In the genomic region with DNA sequence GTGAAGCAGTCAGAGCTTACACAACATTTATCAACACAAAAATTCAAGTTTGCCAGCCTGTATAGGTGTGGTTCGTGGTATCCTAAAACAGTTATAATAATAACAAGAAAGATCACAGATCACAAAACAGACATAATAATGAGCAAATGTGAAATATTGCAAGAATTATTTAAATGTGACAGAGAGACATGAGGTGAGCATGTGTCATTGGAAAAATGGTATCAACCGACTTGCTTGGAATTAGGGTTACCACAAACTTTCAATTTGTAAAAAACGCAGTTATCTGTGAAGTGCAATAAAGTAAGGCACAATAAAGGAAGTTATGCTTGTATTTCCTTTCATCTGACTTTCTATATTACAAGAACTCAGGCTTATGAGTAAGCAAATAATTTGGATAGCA, we compare ENCODE assay signal across 24 cellular contexts.
DNase-seq lines count a peak whose midpoint lies in the region; ATAC-seq, FAIRE-seq and TF ChIP-seq lines count a peak whose summit lies in the region.
"Had no signal": no experiment of that assay in that cellular context is flagged by ENCODE, and none has a peak within 500 bp of the region (broad histone marks: within the 10 kb centered on the region; RNA-seq: fewer than 3 reads in every experiment).

No MANE protein-coding gene starts in this region.

- no peaks in the 10 kb centered on the region for H3K9me3 ChIP-seq in CD8-positive, alpha-beta T cell (ENCODE audit: low read length)
- no peaks in the 10 kb centered on the region for H3K9me3 ChIP-seq in small intestine (ENCODE audit: control insufficient read depth, low read depth)
- H3K9me3 ChIP-seq: esophagus muscularis mucosa, heart right ventricle, pancreas, spleen, suprapubic skin, upper lobe of right lung had no signal

- 40 to 55% (median 41%) methylated on average over 3 of the region's 3 CpGs for WGBS in small intestine, 3 donors

- CTCF ChIA-PET in CD8-positive, alpha-beta T cell (lab: Charles Lee), result interaction anchor here (2.0 kb wide), 1 partner anchor 119 kb away, joined by 6 read pairs; no protein-coding TSS in a partner anchor
- CTCF ChIA-PET in activated CD8-positive, alpha-beta T cell treated with anti-CD3 and anti-CD28 coated beads, Interleukin-2, amount 10 ng/mL, durations not matched to agents 7 days and 5 days (lab: Charles Lee), result interaction anchor here (0.9 to 1.4 kb wide), 2 partner anchors 9 to 16 kb away, joined by 3 read pairs; no protein-coding TSS in a partner anchor
- CTCF ChIA-PET in GM10248 (lab: Yijun Ruan, JAX), result interaction anchor here (1.0 to 2.7 kb wide), 5 partner anchors 9 to 109 kb away, joined by 3 to 12 read pairs (median 4); no protein-coding TSS in a partner anchor

- H3K36me3 Mint-ChIP-seq in CD8-positive, alpha-beta T cell, result peaks cover 7% of the 10 kb centered on the region
- peaks cover 34% of the 10 kb centered on the region for H3K36me3 Mint-ChIP-seq in activated CD8-positive, alpha-beta T cell treated with anti-CD3 and anti-CD28 coated beads, Interleukin-2, amount 10 ng/mL, durations not matched to agents 7 days and 5 days (ENCODE audit: low read depth)
- peaks cover 19% of the 10 kb centered on the region for H3K36me3 Mint-ChIP-seq in natural killer cell treated with Interleukin-12 subunit alpha and Interleukin-12 subunit beta and Interleukin-15 and Interleukin-18, amount 100 ng/mL, for 72 hours
- H3K36me3 Mint-ChIP-seq: WTC11 had no signal

- H3K4me1 Mint-ChIP-seq in CD8-positive, alpha-beta T cell (ENCODE audit: low read depth), result peaks cover 49% of the 10 kb centered on the region
- peaks cover 38% of the 10 kb centered on the region for H3K4me1 Mint-ChIP-seq in activated CD8-positive, alpha-beta T cell treated with anti-CD3 and anti-CD28 coated beads, Interleukin-2, amount 10 ng/mL, durations not matched to agents 7 days and 5 days (ENCODE audit: low read depth)
- peaks cover 53 to 65% of the 10 kb centered on the region in 2 donors for H3K4me1 Mint-ChIP-seq in natural killer cell treated with Interleukin-12 subunit alpha and Interleukin-12 subunit beta and Interleukin-15 and Interleukin-18, amount 100 ng/mL, for 72 hours (ENCODE audit: low read depth in 2 of 2)
- H3K4me1 Mint-ChIP-seq: neural crest cell, WTC11 had no signal

- POLR2A ChIA-PET in CD8-positive, alpha-beta T cell (lab: Charles Lee), result no interaction called here
- POLR2A ChIA-PET in activated CD8-positive, alpha-beta T cell treated with anti-CD3 and anti-CD28 coated beads, Interleukin-2, amount 10 ng/mL, durations not matched to agents 7 days and 5 days (lab: Charles Lee), result no interaction called here
- POLR2A ChIA-PET in GM10248 (lab: Yijun Ruan, JAX), result no interaction called here

- ATAC-seq in CD8-positive, alpha-beta T cell, result no peak
- ATAC-seq in activated CD8-positive, alpha-beta T cell treated with anti-CD3 and anti-CD28 coated beads, Interleukin-2, amount 10 ng/mL, durations not matched to agents 7 days and 5 days, result peak; percentile 57
- ATAC-seq in natural killer cell treated with Interleukin-12 subunit alpha and Interleukin-12 subunit beta and Interleukin-15 and Interleukin-18, amount 100 ng/mL, for 72 hours, result peak; percentile 70 to 74
- ATAC-seq: foreskin keratinocyte, heart right ventricle, pancreas, upper lobe of right lung, WTC11 had no signal

- H3K4me3 ChIP-seq in CD8-positive, alpha-beta T cell (ENCODE audit: low read depth, low read length), result no peak overlapping the region
- no peak overlapping the region for H3K4me3 ChIP-seq in small intestine (ENCODE audit: low read depth in 1 of 2, low read length in 2 of 2)
- H3K4me3 ChIP-seq: esophagus muscularis mucosa, heart right ventricle, pancreas, spleen, suprapubic skin, upper lobe of right lung had no signal

- no peak for DNase-seq in CD8-positive, alpha-beta T cell
- DNase-seq in GM19239 (ENCODE audit: insufficient read length, low spot score) (no peak), HuH-7.5 (ENCODE audit: low spot score) (no peak), small intestine (no peak), GM10248 (ENCODE audit: extremely low spot score) (no peak)
- DNase-seq in activated CD8-positive, alpha-beta T cell treated with anti-CD3 and anti-CD28 coated beads, Interleukin-2, amount 10 ng/mL, durations not matched to agents 7 days and 5 days, result no peak
- no peak for DNase-seq in natural killer cell treated with Interleukin-12 subunit alpha and Interleukin-12 subunit beta and Interleukin-15 and Interleukin-18, amount 100 ng/mL, for 72 hours (ENCODE audit: low spot score)
- DNase-seq: activated naive CD4-positive, alpha-beta T cell treated with anti-CD3 and anti-CD28 coated beads for 36 hours; foreskin keratinocyte; heart right ventricle; Kasumi-1; NCI-H146; NCI-H446; pancreas; retina; spleen; stimulated activated CD4-positive, alpha-beta T cell treated with anti-CD3 and anti-CD28 coated beads, Interleukin-2, amount 100 ng/mL, for 48 hours; upper lobe of right lung had no signal

- H3K4me1 ChIP-seq in CD8-positive, alpha-beta T cell (ENCODE audit: insufficient read depth, low read length), result no peaks in the 10 kb centered on the region
- no peaks in the 10 kb centered on the region for H3K4me1 ChIP-seq in small intestine (ENCODE audit: control insufficient read depth in 2 of 2, insufficient read depth in 1 of 2, low read depth in 1 of 2, low read length in 1 of 2)
- H3K4me1 ChIP-seq: esophagus muscularis mucosa, foreskin keratinocyte, pancreas, suprapubic skin had no signal

- H3K27ac Mint-ChIP-seq in CD8-positive, alpha-beta T cell, result peak overlapping the region; percentile 10
- H3K27ac Mint-ChIP-seq in activated CD8-positive, alpha-beta T cell treated with anti-CD3 and anti-CD28 coated beads, Interleukin-2, amount 10 ng/mL, durations not matched to agents 7 days and 5 days, result no peak overlapping the region
- H3K27ac Mint-ChIP-seq in natural killer cell treated with Interleukin-12 subunit alpha and Interleukin-12 subunit beta and Interleukin-15 and Interleukin-18, amount 100 ng/mL, for 72 hours, result peak overlapping the region; percentile 96 to 97
- H3K27ac Mint-ChIP-seq: activated naive CD4-positive, alpha-beta T cell treated with anti-CD3 and anti-CD28 coated beads for 36 hours; WTC11 had no signal

- H3K27me3 Mint-ChIP-seq in CD8-positive, alpha-beta T cell (ENCODE audit: low read depth), result no peaks in the 10 kb centered on the region
- no peaks in the 10 kb centered on the region for H3K27me3 Mint-ChIP-seq in activated CD8-positive, alpha-beta T cell treated with anti-CD3 and anti-CD28 coated beads, Interleukin-2, amount 10 ng/mL, durations not matched to agents 7 days and 5 days (ENCODE audit: low read depth)
- H3K27me3 Mint-ChIP-seq in natural killer cell treated with Interleukin-12 subunit alpha and Interleukin-12 subunit beta and Interleukin-15 and Interleukin-18, amount 100 ng/mL, for 72 hours, result no peaks in the 10 kb centered on the region

- intact Hi-C loops in CD8-positive, alpha-beta T cell (cut with DNase I, micrococcal nuclease), result loop anchor here in 1 of 2 experiments (5.0 kb wide), 1 partner anchor 67 kb away; no protein-coding TSS in a partner anchor

- FAIRE-seq in GM19239 (lab: Jason Lieb, UNC) (peak; percentile 64), small intestine (lab: Jason Lieb, UNC) (no peak)
- FAIRE-seq: astrocyte, pancreas had no signal

- no peaks in the 10 kb centered on the region for H3K36me3 ChIP-seq in CD8-positive, alpha-beta T cell (ENCODE audit: insufficient read depth, low read length)
- no peaks in the 10 kb centered on the region for H3K36me3 ChIP-seq in small intestine (ENCODE audit: control insufficient read depth in 2 of 2, insufficient read depth in 2 of 2, low read length in 2 of 2)
- H3K36me3 ChIP-seq: heart right ventricle, pancreas, spleen, suprapubic skin, upper lobe of right lung had no signal

- no peak overlapping the region for H3K4me3 Mint-ChIP-seq in CD8-positive, alpha-beta T cell
- no peak overlapping the region for H3K4me3 Mint-ChIP-seq in activated CD8-positive, alpha-beta T cell treated with anti-CD3 and anti-CD28 coated beads, Interleukin-2, amount 10 ng/mL, durations not matched to agents 7 days and 5 days
- H3K4me3 Mint-ChIP-seq in natural killer cell treated with Interleukin-12 subunit alpha and Interleukin-12 subunit beta and Interleukin-15 and Interleukin-18, amount 100 ng/mL, for 72 hours, result peak overlapping the region; percentile 81
- H3K4me3 Mint-ChIP-seq: activated naive CD4-positive, alpha-beta T cell treated with anti-CD3 and anti-CD28 coated beads for 36 hours; neural crest cell; WTC11 had no signal

- H3K27ac ChIP-seq in CD8-positive, alpha-beta T cell (ENCODE audit: low read depth, low read length), result no peak overlapping the region
- H3K27ac ChIP-seq in small intestine (ENCODE audit: low read depth in 1 of 2, low read length in 1 of 2), result no peak overlapping the region
- H3K27ac ChIP-seq: esophagus muscularis mucosa, heart right ventricle, HL-60, pancreas, suprapubic skin, upper lobe of right lung had no signal

- no peaks in the 10 kb centered on the region for H3K9me3 Mint-ChIP-seq in CD8-positive, alpha-beta T cell
- no peaks in the 10 kb centered on the region for H3K9me3 Mint-ChIP-seq in activated CD8-positive, alpha-beta T cell treated with anti-CD3 and anti-CD28 coated beads, Interleukin-2, amount 10 ng/mL, durations not matched to agents 7 days and 5 days (ENCODE audit: insufficient read depth)
- H3K9me3 Mint-ChIP-seq in natural killer cell treated with Interleukin-12 subunit alpha and Interleukin-12 subunit beta and Interleukin-15 and Interleukin-18, amount 100 ng/mL, for 72 hours, result no peaks in the 10 kb centered on the region
- H3K9me3 Mint-ChIP-seq: activated naive CD4-positive, alpha-beta T cell treated with anti-CD3 and anti-CD28 coated beads for 36 hours; neural crest cell; WTC11 had no signal

- no peak for TF ChIP-seq CTCF in CD8-positive, alpha-beta T cell (IDR thresholded peaks at IDR 0.05)
- TF ChIP-seq CTCF in GM10248 (IDR thresholded peaks at IDR 0.05; ENCODE audit: control extremely low read depth, extremely low read depth, low read depth, missing control alignments), result no peak

- H3K27me3 ChIP-seq in CD8-positive, alpha-beta T cell (ENCODE audit: insufficient read depth, low read length), result no peaks in the 10 kb centered on the region
- no peaks in the 10 kb centered on the region for H3K27me3 ChIP-seq in small intestine (ENCODE audit: control insufficient read depth in 2 of 2, insufficient read depth in 2 of 2, low read length in 2 of 2)
- H3K27me3 ChIP-seq: esophagus muscularis mucosa, foreskin keratinocyte, heart right ventricle, pancreas, spleen, suprapubic skin, upper lobe of right lung had no signal
